ENCODE assay signal across 19 cellular contexts in genomic region chr1:12059226-12059625, GRCh38. TPM values are rescaled to one million over a fixed set of nuclear protein-coding genes. Genes with fewer than 3 reads are reported as not detected.
A peak's percentile ranks its signal among the peaks of the same experiment; 100 is the strongest.
DNase-seq lines count a peak whose midpoint lies in the region; ATAC-seq and TF ChIP-seq lines count a peak whose summit lies in the region.
"Had no signal": no experiment of that assay in that cellular context is flagged by ENCODE, and none has a peak within 500 bp of the region (broad histone marks: within the 10 kb centered on the region; RNA-seq: fewer than 3 reads in every experiment).

No MANE protein-coding gene starts in this region.

- H3K27ac ChIP-seq in BLaER1 (no peak overlapping the region), OCI-LY3 (ENCODE audit: low read length) (no peak overlapping the region), sigmoid colon (no peak overlapping the region), Karpas-422 (ENCODE audit: low read length) (no peak overlapping the region)
- H3K27ac ChIP-seq: HL-60 had no signal

- intact Hi-C loops in activated CD4-positive, alpha-beta memory T cell treated with anti-CD3 and anti-CD28 coated beads for 36 hours (cut with micrococcal nuclease): no loop called here
- intact Hi-C loops in sigmoid colon (cut with DNase I): no loop called here

- H4K20me1 ChIP-seq in BLaER1: no peaks in the 10 kb centered on the region
- no peaks in the 10 kb centered on the region for H4K20me1 ChIP-seq in OCI-LY3 (ENCODE audit: insufficient read depth, low read length)
- no peaks in the 10 kb centered on the region for H4K20me1 ChIP-seq in Karpas-422 (ENCODE audit: insufficient read depth, low read depth, low read length)

- peak overlapping the region; percentile 78 for H3K27ac Mint-ChIP-seq in activated CD4-positive, alpha-beta memory T cell treated with anti-CD3 and anti-CD28 coated beads for 36 hours
- no peak overlapping the region for H3K27ac Mint-ChIP-seq in activated CD4-positive, alpha-beta memory T cell treated with anti-CD3 and anti-CD28 coated beads, Interleukin-2, amount 10 ng/mL, durations not matched to agents 7 days and 5 days
- H3K27ac Mint-ChIP-seq in glutamatergic neuron (ENCODE audit: unreplicated experiment): peak overlapping the region; percentile 31
- H3K27ac Mint-ChIP-seq: CD8-positive, alpha-beta memory T cell had no signal

- H3K79me2 ChIP-seq in OCI-LY3 (ENCODE audit: low read length): no peaks in the 10 kb centered on the region
- no peaks in the 10 kb centered on the region for H3K79me2 ChIP-seq in Karpas-422 (ENCODE audit: low read length)

- H3K4me3 ChIP-seq in BLaER1: no peak overlapping the region
- no peak overlapping the region for H3K4me3 ChIP-seq in OCI-LY3 (ENCODE audit: low read length)
- no peak overlapping the region for H3K4me3 ChIP-seq in sigmoid colon
- H3K4me3 ChIP-seq in Karpas-422 (ENCODE audit: low read length): no peak overlapping the region

- TF ChIP-seq POLR2A in sigmoid colon (IDR thresholded peaks at IDR 0.05): no peak

- DNase-seq in activated CD4-positive, alpha-beta memory T cell treated with anti-CD3 and anti-CD28 coated beads for 36 hours: no peak
- DNase-seq in activated CD4-positive, alpha-beta memory T cell treated with anti-CD3 and anti-CD28 coated beads, Interleukin-2, amount 10 ng/mL, durations not matched to agents 7 days and 5 days: no peak
- DNase-seq in glutamatergic neuron: no peak
- DNase-seq in sigmoid colon: no peak
- DNase-seq in Karpas-422: no peak
- DNase-seq: CD8-positive, alpha-beta memory T cell; DMS79; H9; NCI-H1048; NCI-H1436; NCI-H2029 treated with DMSO at 0.1 percent for 48 hours had no signal

- TF ChIP-seq CTCF in OCI-LY3 (IDR thresholded peaks at IDR 0.05; ENCODE audit: low read depth, low read length) (no peak), glutamatergic neuron (IDR thresholded peaks at IDR 0.05; ENCODE audit: partially characterized antibody, unreplicated experiment) (no peak), sigmoid colon (IDR thresholded peaks at IDR 0.05) (no peak)

- no peak for TF ChIP-seq EP300 in sigmoid colon (IDR thresholded peaks at IDR 0.05)

- H3K4me3 Mint-ChIP-seq in activated CD4-positive, alpha-beta memory T cell treated with anti-CD3 and anti-CD28 coated beads for 36 hours: peak overlapping the region; percentile 24
- no peak overlapping the region for H3K4me3 Mint-ChIP-seq in activated CD4-positive, alpha-beta memory T cell treated with anti-CD3 and anti-CD28 coated beads, Interleukin-2, amount 10 ng/mL, durations not matched to agents 7 days and 5 days
- H3K4me3 Mint-ChIP-seq in glutamatergic neuron (ENCODE audit: unreplicated experiment): no peak overlapping the region
- H3K4me3 Mint-ChIP-seq: CD8-positive, alpha-beta memory T cell; H9 had no signal

- H3K4me1 Mint-ChIP-seq in activated CD4-positive, alpha-beta memory T cell treated with anti-CD3 and anti-CD28 coated beads for 36 hours (ENCODE audit: low read depth): peaks cover 79% of the 10 kb centered on the region
- H3K4me1 Mint-ChIP-seq in activated CD4-positive, alpha-beta memory T cell treated with anti-CD3 and anti-CD28 coated beads, Interleukin-2, amount 10 ng/mL, durations not matched to agents 7 days and 5 days: peaks cover 82% of the 10 kb centered on the region
- H3K4me1 Mint-ChIP-seq in glutamatergic neuron (ENCODE audit: low read depth, unreplicated experiment): peaks cover 12% of the 10 kb centered on the region

- H3K4me2 ChIP-seq in BLaER1 (peak overlapping the region; percentile 44), OCI-LY3 (ENCODE audit: low read length) (peak overlapping the region; percentile 32), Karpas-422 (ENCODE audit: low read depth, low read length, poor library complexity, severe bottlenecking) (no peak overlapping the region)

- no peaks in the 10 kb centered on the region for H3K36me3 ChIP-seq in BLaER1
- H3K36me3 ChIP-seq in OCI-LY3 (replicated peaks; ENCODE audit: low read depth, low read length): no peaks in the 10 kb centered on the region
- no peaks in the 10 kb centered on the region for H3K36me3 ChIP-seq in sigmoid colon
- H3K36me3 ChIP-seq in Karpas-422 (ENCODE audit: insufficient read depth, low read length): no peaks in the 10 kb centered on the region

- peaks cover 9% of the 10 kb centered on the region; the same call in 1 of the 2 replicates for H3K9me3 ChIP-seq in BLaER1
- 0 out of 2 replicates have a peak, but pooled peaks cover 3% of the 10 kb centered on the region for H3K9me3 ChIP-seq in OCI-LY3 (ENCODE audit: insufficient read depth, low read length)
- H3K9me3 ChIP-seq in sigmoid colon: no peaks in the 10 kb centered on the region
- no peaks in the 10 kb centered on the region for H3K9me3 ChIP-seq in Karpas-422 (ENCODE audit: low read length)

- H3K9me3 Mint-ChIP-seq in activated CD4-positive, alpha-beta memory T cell treated with anti-CD3 and anti-CD28 coated beads for 36 hours: no peaks in the 10 kb centered on the region
- no peaks in the 10 kb centered on the region for H3K9me3 Mint-ChIP-seq in activated CD4-positive, alpha-beta memory T cell treated with anti-CD3 and anti-CD28 coated beads, Interleukin-2, amount 10 ng/mL, durations not matched to agents 7 days and 5 days
- peaks cover 8% of the 10 kb centered on the region for H3K9me3 Mint-ChIP-seq in glutamatergic neuron (ENCODE audit: unreplicated experiment)

- CTCF ChIA-PET in activated CD4-positive, alpha-beta memory T cell treated with anti-CD3 and anti-CD28 coated beads for 36 hours (lab: Charles Lee): interaction anchor here (0.8 to 2.5 kb wide), 3 partner anchors 8 to 20 kb away, joined by 3 to 10 read pairs (median 3); no protein-coding TSS in a partner anchor
- CTCF ChIA-PET in activated CD4-positive, alpha-beta memory T cell treated with anti-CD3 and anti-CD28 coated beads, Interleukin-2, amount 10 ng/mL, durations not matched to agents 7 days and 5 days (lab: Charles Lee): no interaction called here

- peaks cover 8% of the 10 kb centered on the region for H3K36me3 Mint-ChIP-seq in activated CD4-positive, alpha-beta memory T cell treated with anti-CD3 and anti-CD28 coated beads for 36 hours
- H3K36me3 Mint-ChIP-seq in activated CD4-positive, alpha-beta memory T cell treated with anti-CD3 and anti-CD28 coated beads, Interleukin-2, amount 10 ng/mL, durations not matched to agents 7 days and 5 days (ENCODE audit: low read depth): peaks cover 5% of the 10 kb centered on the region
- peaks cover 7% of the 10 kb centered on the region for H3K36me3 Mint-ChIP-seq in glutamatergic neuron (ENCODE audit: unreplicated experiment)
- H3K36me3 Mint-ChIP-seq: CD8-positive, alpha-beta memory T cell had no signal

- no peaks in the 10 kb centered on the region for H3K9me2 ChIP-seq in Karpas-422 (replicated peaks; ENCODE audit: insufficient read depth, low read length)

- no peaks in the 10 kb centered on the region for H3K27me3 ChIP-seq in BLaER1
- peaks cover 48% of the 10 kb centered on the region for H3K27me3 ChIP-seq in OCI-LY3 (ENCODE audit: low read depth, low read length)
- H3K27me3 ChIP-seq in sigmoid colon: peaks cover 15% of the 10 kb centered on the region in 3 donors
- H3K27me3 ChIP-seq in Karpas-422 (ENCODE audit: low read length): no peaks in the 10 kb centered on the region

- H3K27me3 Mint-ChIP-seq in activated CD4-positive, alpha-beta memory T cell treated with anti-CD3 and anti-CD28 coated beads for 36 hours: peaks cover 16% of the 10 kb centered on the region
- peaks cover 5% of the 10 kb centered on the region for H3K27me3 Mint-ChIP-seq in activated CD4-positive, alpha-beta memory T cell treated with anti-CD3 and anti-CD28 coated beads, Interleukin-2, amount 10 ng/mL, durations not matched to agents 7 days and 5 days
- peaks cover 5% of the 10 kb centered on the region for H3K27me3 Mint-ChIP-seq in glutamatergic neuron (ENCODE audit: unreplicated experiment)

- no peak overlapping the region for H2AFZ ChIP-seq in OCI-LY3 (ENCODE audit: low read depth, low read length)
- H2AFZ ChIP-seq in Karpas-422 (ENCODE audit: low read length): no peak overlapping the region

- POLR2A ChIA-PET in activated CD4-positive, alpha-beta memory T cell treated with anti-CD3 and anti-CD28 coated beads for 36 hours (lab: Charles Lee): interaction anchor here (0.8 to 2.8 kb wide), 6 partner anchors 8 to 150 kb away, joined by 3 to 16 read pairs (median 5); partner anchors contain the start of gene MIIP
- POLR2A ChIA-PET in activated CD4-positive, alpha-beta memory T cell treated with anti-CD3 and anti-CD28 coated beads, Interleukin-2, amount 10 ng/mL, durations not matched to agents 7 days and 5 days (lab: Charles Lee): interaction anchor here (1.1 to 6.6 kb wide), 4 partner anchors 8 to 151 kb away, joined by 5 to 44 read pairs (median 8); no protein-coding TSS in a partner anchor

- H3K9ac ChIP-seq in BLaER1 (no peak overlapping the region), OCI-LY3 (ENCODE audit: low read length) (no peak overlapping the region), Karpas-422 (ENCODE audit: low read length) (no peak overlapping the region)

- ATAC-seq in HG03159 (IDR thresholded peaks at IDR 0.05; ENCODE audit: unreplicated experiment): no peak
- ATAC-seq: Right ventricle myocardium inferior had no signal

- H3K4me1 ChIP-seq in BLaER1 (peaks cover 34% of the 10 kb centered on the region), OCI-LY3 (ENCODE audit: low read length) (peaks cover 46% of the 10 kb centered on the region), sigmoid colon (peaks cover 0 to 11% (median 8%) of the 10 kb centered on the region in 4 donors), Karpas-422 (ENCODE audit: low read length) (no peaks in the 10 kb centered on the region)

- whole genome bisulfite sequencing in sigmoid colon, 2 donors: 63 to 73% methylated on average over 3 of the region's 3 CpGs

RNA-seq across cellular contexts. Expression of gene TNFRSF8, which starts 3.9 kb away (rescaled TPM):
- 10 to 100 TPM; 31.1 to 33.2 TPM for total RNA-seq in activated CD4-positive, alpha-beta memory T cell treated with anti-CD3 and anti-CD28 coated beads for 36 hours
- total RNA-seq in activated CD4-positive, alpha-beta memory T cell treated with anti-CD3 and anti-CD28 coated beads, Interleukin-2, amount 10 ng/mL, durations not matched to agents 7 days and 5 days: 10 to 100 TPM; 32.9 to 34.3 TPM
- total RNA-seq in glutamatergic neuron (ENCODE audit: unreplicated experiment) (not detected), sigmoid colon (1 to 10 TPM in 1 of 4 donors, under 1 TPM in 3; 0.68 to 1.1 (median 0.77) TPM)
- 1 to 10 TPM in 1 of 3 donors, under 1 TPM in 1, not detected in 1; 0.92 to 1.8 TPM for polyA plus RNA-seq in sigmoid colon
- not detected in 2 replicates for total RNA-seq in Karpas-422 (2014; rRNA removed; shearing (Covaris generic); ENCODE audit: low replicate concordance)
- total RNA-seq: MCF 10A, SK-MEL-5 had no signal
- polyA plus RNA-seq: BJ; CD8-positive, alpha-beta memory T cell had no signal

RNA-seq across cellular contexts. Expression of gene MIIP, which starts 39.9 kb away (rescaled TPM):
- 10 to 100 TPM; 46.1 to 47.9 TPM for total RNA-seq in activated CD4-positive, alpha-beta memory T cell treated with anti-CD3 and anti-CD28 coated beads for 36 hours
- 10 to 100 TPM; 98.3 to 98.6 TPM for total RNA-seq in activated CD4-positive, alpha-beta memory T cell treated with anti-CD3 and anti-CD28 coated beads, Interleukin-2, amount 10 ng/mL, durations not matched to agents 7 days and 5 days
- total RNA-seq in glutamatergic neuron (ENCODE audit: unreplicated experiment): 62.3 TPM
- 10 to 100 TPM; 23.7 to 31.2 (median 27.4) TPM for total RNA-seq in sigmoid colon
- 10 to 100 TPM; 12.7 to 32.6 (median 18.0) TPM for polyA plus RNA-seq in sigmoid colon
- 33.8 and 66.1 TPM in 2 replicates for total RNA-seq in Karpas-422 (2014; rRNA removed; shearing (Covaris generic); ENCODE audit: low replicate concordance)

Comparison
In these comparisons a context has a peak if more than half of its experiments do, and no peak if none do; other contexts are left out.
1. RNA of gene TNFRSF8, which starts 3.9 kb away (total RNA-seq): 32.9 to 34.3 TPM in activated CD4-positive, alpha-beta memory T cell treated with anti-CD3 and anti-CD28 coated beads, Interleukin-2, amount 10 ng/mL, durations not matched to agents 7 days and 5 days and 31.1 to 33.2 TPM in activated CD4-positive, alpha-beta memory T cell treated with anti-CD3 and anti-CD28 coated beads for 36 hours; 0.68 to 1.1 TPM in sigmoid colon, not detected in glutamatergic neuron (single experiment) and not detected in Karpas-422; every median in the first group is over 10 times any median in the second.